ENCODE assay signal across 13 cellular contexts in the genomic region with DNA sequence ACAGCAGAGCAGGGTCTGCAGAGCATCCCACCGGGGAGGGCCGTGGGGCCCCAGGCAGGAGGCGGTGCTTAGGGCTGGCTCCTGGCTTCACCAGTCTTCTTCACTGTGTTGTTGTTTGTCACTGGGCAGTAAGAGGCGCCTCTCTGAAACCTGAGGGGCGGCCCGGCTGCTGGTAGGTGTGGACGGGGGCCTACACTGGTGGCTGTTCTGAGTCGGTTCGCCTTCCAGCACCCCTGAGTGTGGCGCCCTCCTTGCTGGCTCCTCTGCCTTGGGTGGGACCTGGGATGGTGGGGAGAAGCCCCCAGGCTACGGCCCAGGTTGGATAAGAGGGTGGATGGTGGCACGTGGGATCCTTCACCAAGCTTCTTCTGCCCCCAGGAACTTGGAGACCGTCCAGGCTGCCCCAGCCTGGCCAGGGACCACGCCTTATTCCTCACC.
"Had no signal": no experiment of that assay in that cellular context is flagged by ENCODE, and none has a peak within 500 bp of the region (broad histone marks: within the 10 kb centered on the region; RNA-seq: fewer than 3 reads in every experiment).

No MANE protein-coding gene starts in this region.

- H3K36me3 ChIP-seq: ascending aorta, heart right ventricle had no signal

- H3K27me3 ChIP-seq: ascending aorta, heart right ventricle had no signal

- H3K9me3 ChIP-seq: ascending aorta, heart right ventricle had no signal

- H3K27me3 Mint-ChIP-seq: activated CD8-positive, alpha-beta memory T cell treated with anti-CD3 and anti-CD28 coated beads, Interleukin-2, amount 10 ng/mL, durations not matched to agents 7 days and 5 days; type B pancreatic cell had no signal

- DNase-seq: activated CD8-positive, alpha-beta memory T cell treated with anti-CD3 and anti-CD28 coated beads, Interleukin-2, amount 10 ng/mL, durations not matched to agents 7 days and 5 days; activated gamma-delta T cell treated with Interleukin-2 at 50 U/mL for 16 hours; activated naive CD8-positive, alpha-beta T cell treated with anti-CD3 and anti-CD28 coated beads, Interleukin-2, amount 50 U/mL, for 24 hours; activated T-cell treated with anti-CD3 and anti-CD28 coated beads, Interleukin-2, amount 50 U/mL, for 48 hours; effector CD4-positive, alpha-beta T cell; heart right ventricle; stimulated activated CD4-positive, alpha-beta T cell treated with anti-CD3 and anti-CD28 coated beads, Interleukin-1b, Interleukin-23, amount 100 ng/mL, for 48 hours; stimulated activated naive CD4-positive, alpha-beta T cell had no signal

- H3K27ac Mint-ChIP-seq: activated CD8-positive, alpha-beta memory T cell treated with anti-CD3 and anti-CD28 coated beads, Interleukin-2, amount 10 ng/mL, durations not matched to agents 7 days and 5 days; activated naive CD8-positive, alpha-beta T cell treated with anti-CD3 and anti-CD28 coated beads, Interleukin-2, amount 50 U/mL, for 24 hours; T-helper 1 cell treated with Interleukin-12 subunit alpha and Interleukin-12 subunit beta and Interleukin-4 antibody, amounts not matched to agents 30 μg/mL and 1 μg/mL, for 36 hours; type B pancreatic cell had no signal

- H3K36me3 Mint-ChIP-seq: type B pancreatic cell had no signal

- H3K27ac ChIP-seq: ascending aorta, heart right ventricle, parathyroid adenoma had no signal

- H3K4me1 ChIP-seq: ascending aorta, parathyroid adenoma had no signal

- H3K9ac ChIP-seq: parathyroid adenoma had no signal

- H3K9me3 Mint-ChIP-seq: type B pancreatic cell had no signal

- ATAC-seq: activated CD8-positive, alpha-beta memory T cell treated with anti-CD3 and anti-CD28 coated beads, Interleukin-2, amount 10 ng/mL, durations not matched to agents 7 days and 5 days; activated naive CD8-positive, alpha-beta T cell treated with anti-CD3 and anti-CD28 coated beads, Interleukin-2, amount 50 U/mL, for 24 hours; SK-N-SH treated with all-trans-retinoic acid at 6 μM for 48 hours had no signal

- H3K4me3 Mint-ChIP-seq: activated CD8-positive, alpha-beta memory T cell treated with anti-CD3 and anti-CD28 coated beads, Interleukin-2, amount 10 ng/mL, durations not matched to agents 7 days and 5 days; activated naive CD8-positive, alpha-beta T cell treated with anti-CD3 and anti-CD28 coated beads, Interleukin-2, amount 50 U/mL, for 24 hours; T-helper 1 cell treated with Interleukin-12 subunit alpha and Interleukin-12 subunit beta and Interleukin-4 antibody, amounts not matched to agents 30 μg/mL and 1 μg/mL, for 36 hours had no signal

- H2AFZ ChIP-seq: parathyroid adenoma had no signal

- H3K4me3 ChIP-seq: ascending aorta, heart right ventricle had no signal
